In genomic region chr17:50537721-50538548, GRCh38 we compare ENCODE assay signal across 22 cellular contexts. TPM values are rescaled to one million over a fixed set of nuclear protein-coding genes. Genes with fewer than 3 reads are reported as not detected.
"Had no signal": no experiment of that assay in that cellular context is flagged by ENCODE, and none has a peak within 500 bp of the region (broad histone marks: within the 10 kb centered on the region; RNA-seq: fewer than 3 reads in every experiment).

No MANE protein-coding gene starts in this region.

- ATAC-seq: activated CD4-positive, CD25-positive, alpha-beta regulatory T cell treated with anti-CD3 and anti-CD28 coated beads, Interleukin-2, amount 50 U/mL, for 24 hours; body of pancreas; effector memory CD8-positive, alpha-beta T cell; gastrocnemius medialis; heart right ventricle; stimulated activated effector memory CD8-positive, alpha-beta T cell treated with anti-CD3 and anti-CD28 coated beads, Interleukin-12 subunit alpha, Interleukin-12 subunit beta, amount 100 ng/mL, for 72 hours; T-helper 17 cell had no signal

- DNase-seq: activated naive CD4-positive, alpha-beta T cell treated with anti-CD3 and anti-CD28 coated beads, Interleukin-2, amount 50 U/mL, for 16 hours; activated T-cell treated with anti-CD3 and anti-CD28 coated beads, Interleukin-2, amount 50 U/mL, for 1 hour; amniotic stem cell; body of pancreas; central memory CD4-positive, alpha-beta T cell; cortex of kidney; effector memory CD8-positive, alpha-beta T cell; gastrocnemius medialis; heart right ventricle; islet precursor cell; left ventricle myocardium inferior; mesendoderm; retina; T-helper 17 cell; tibial artery had no signal

- H3K9me3 ChIP-seq: body of pancreas, gastrocnemius medialis, heart right ventricle, left ventricle myocardium inferior, tibial artery, vagina had no signal

- H3K9me3 Mint-ChIP-seq: effector memory CD8-positive, alpha-beta T cell; stimulated activated effector memory CD8-positive, alpha-beta T cell treated with anti-CD3 and anti-CD28 coated beads, Interleukin-12 subunit alpha, Interleukin-12 subunit beta, amount 100 ng/mL, for 72 hours had no signal

- H3K27me3 ChIP-seq: body of pancreas, vagina had no signal

- H3K36me3 Mint-ChIP-seq: stimulated activated effector memory CD8-positive, alpha-beta T cell treated with anti-CD3 and anti-CD28 coated beads, Interleukin-12 subunit alpha, Interleukin-12 subunit beta, amount 100 ng/mL, for 72 hours had no signal

- H3K27ac Mint-ChIP-seq: effector memory CD8-positive, alpha-beta T cell; stimulated activated effector memory CD8-positive, alpha-beta T cell treated with anti-CD3 and anti-CD28 coated beads, Interleukin-12 subunit alpha, Interleukin-12 subunit beta, amount 100 ng/mL, for 72 hours; T-helper 17 cell had no signal

- H3K9ac ChIP-seq: parathyroid adenoma had no signal

- H3K36me3 ChIP-seq: gastrocnemius medialis had no signal

- H3K4me3 ChIP-seq: body of pancreas, gastrocnemius medialis, heart right ventricle, left ventricle myocardium inferior, skin epidermis, tibial artery, vagina had no signal

- H2AFZ ChIP-seq: parathyroid adenoma had no signal

- H3K27ac ChIP-seq: body of pancreas, epithelial cell of prostate, gastrocnemius medialis, heart right ventricle, left ventricle myocardium inferior, parathyroid adenoma, tibial artery, vagina had no signal

- H3K4me3 Mint-ChIP-seq: effector memory CD8-positive, alpha-beta T cell; stimulated activated effector memory CD8-positive, alpha-beta T cell treated with anti-CD3 and anti-CD28 coated beads, Interleukin-12 subunit alpha, Interleukin-12 subunit beta, amount 100 ng/mL, for 72 hours; T-helper 17 cell had no signal

RNA-seq across cellular contexts. Expression of gene EPN3, which starts 5.4 kb away (rescaled TPM):
- total RNA-seq: gastrocnemius medialis, T-helper 17 cell had no signal
- polyA plus RNA-seq: neural cell had no signal

RNA-seq across cellular contexts. Expression of gene MYCBPAP, which starts 29.7 kb away (rescaled TPM):
- total RNA-seq: gastrocnemius medialis, vagina had no signal
